Comparison of ENCODE assay signal across 8 cellular contexts in the genomic region with DNA sequence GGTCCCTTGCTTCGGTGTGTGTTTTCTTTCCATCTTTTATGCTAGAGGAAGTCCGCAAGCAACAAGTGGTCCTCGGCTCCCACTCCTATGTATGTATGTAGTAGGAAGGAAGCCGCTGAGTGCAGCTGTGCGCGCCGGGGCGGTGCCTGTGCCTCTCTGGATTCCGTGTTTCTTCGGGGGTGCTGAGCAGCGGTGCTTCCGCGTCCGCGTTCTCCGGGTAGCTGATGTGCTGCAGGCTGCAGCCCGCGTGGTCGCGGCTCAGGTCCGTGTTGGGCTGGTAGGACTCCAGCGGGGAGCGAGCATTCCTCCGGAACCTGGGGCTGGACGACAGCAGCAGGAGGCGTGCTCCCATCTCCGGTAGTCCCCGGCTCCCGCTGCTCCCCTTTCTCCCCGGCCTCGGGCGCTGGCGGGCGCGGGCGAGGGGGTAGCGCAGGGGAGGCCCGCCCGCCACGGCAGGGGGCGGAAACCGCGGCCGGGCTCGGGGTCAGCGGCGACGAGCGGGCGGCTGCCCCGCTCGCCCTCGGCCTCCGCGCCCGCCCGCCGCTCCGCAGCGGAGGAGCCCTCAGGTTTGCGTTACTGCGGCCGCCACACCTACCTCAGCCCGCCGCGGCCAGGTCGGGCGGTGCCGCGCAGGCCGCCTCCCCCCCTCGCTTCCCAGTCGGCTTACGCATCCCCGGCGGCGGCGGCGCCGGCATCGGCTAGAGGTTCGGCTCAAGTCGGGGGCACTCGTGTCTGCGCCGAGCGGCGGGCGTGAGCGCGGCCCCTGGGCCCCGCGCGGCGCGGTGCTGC. TPM values are rescaled to one million over a fixed set of nuclear protein-coding genes. Genes with fewer than 3 reads are reported as not detected.
A peak's percentile ranks its signal among the peaks of the same experiment; 100 is the strongest.
DNase-seq lines count a peak whose midpoint lies in the region; ATAC-seq and TF ChIP-seq lines count a peak whose summit lies in the region.

No MANE protein-coding gene starts in this region.

- H3K4me3 ChIP-seq in SJSA1 (peak overlapping the region; percentile 86), upper lobe of left lung (peak overlapping the region; percentile 51 to 97 (median 84))

- TF ChIP-seq POLR2A in upper lobe of left lung (IDR thresholded peaks at IDR 0.05) = no peak

- peak in 4 of 6 experiments; percentile 7 to 48 (median 26) for TF ChIP-seq CTCF in upper lobe of left lung (IDR thresholded peaks at IDR 0.05)

- peak; percentile 66 for DNase-seq in EL
- peak; percentile 43 for DNase-seq in HuH-7 (ENCODE audit: low spot score)
- DNase-seq in SJSA1 (ENCODE audit: low read depth in 1 of 2, low spot score in 2 of 2) = peak; percentile 65 to 89
- DNase-seq in activated naive CD4-positive, alpha-beta T cell treated with anti-CD3 and anti-CD28 coated beads, Interleukin-2, amount 50 U/mL, for 16 hours = peak; percentile 66
- DNase-seq in cardiac septum (ENCODE audit: low spot score) = peak; percentile 83
- DNase-seq in posterior cingulate gyrus = peak; percentile 23 to 93 (median 53)
- DNase-seq in upper lobe of left lung = peak; percentile 70 to 92

- peaks cover 23% of the 10 kb centered on the region for H3K4me1 ChIP-seq in SJSA1 (replicated peaks)
- peaks cover 19 to 34% (median 25%) of the 10 kb centered on the region in 4 donors for H3K4me1 ChIP-seq in upper lobe of left lung

- H3K36me3 ChIP-seq in SJSA1 (peaks cover 28% of the 10 kb centered on the region), upper lobe of left lung (no peaks in the 10 kb centered on the region)

- H3K9me3 ChIP-seq in SJSA1 (replicated peaks) (peaks cover 5% of the 10 kb centered on the region; the same call in 1 of the 2 replicates), upper lobe of left lung (no peaks in the 10 kb centered on the region)

- ATAC-seq in GM21529 (IDR thresholded peaks at IDR 0.05; ENCODE audit: unreplicated experiment) = peak; percentile 53
- ATAC-seq in upper lobe of left lung (ENCODE audit: low FRiP score in 2 of 2) = peak; percentile 42 to 66

- WGBS in upper lobe of left lung, 2 donors = 1 to 2% methylated on average over 9 to 33 of the region's 96 CpGs

- TF ChIP-seq EP300 in upper lobe of left lung (IDR thresholded peaks at IDR 0.05) = no peak

- intact Hi-C loops in cardiac septum (cut with DNase I) (no loop called here), posterior cingulate gyrus (cut with DNase I) (loop anchor here (5.0 kb wide), 1 partner anchor 129 kb away; a partner anchor contains a TSS)

- H3K27ac ChIP-seq in SJSA1 (peak overlapping the region; percentile 65), upper lobe of left lung (peak overlapping the region; percentile 77 to 98 (median 86))

- H3K27me3 ChIP-seq in SJSA1 (replicated peaks) = no peaks in the 10 kb centered on the region
- no peaks in the 10 kb centered on the region for H3K27me3 ChIP-seq in upper lobe of left lung

RNA-seq across cellular contexts. Expression of a gene that starts 0.5 kb away (rescaled TPM):
- total RNA-seq in SJSA1 (2014; rRNA removed; shearing (Covaris generic)) = 1.6 TPM in 1 of 2 replicates, not detected in the other
- total RNA-seq in cardiac septum (0.83 TPM), upper lobe of left lung (1 to 10 TPM in 4 of 6 donors, under 1 TPM in 2; 0.76 to 4.2 (median 1.6) TPM)

RNA-seq across cellular contexts. Expression of a gene that starts 0.7 kb away (rescaled TPM):
- total RNA-seq in SJSA1 (2014; rRNA removed; shearing (Covaris generic)) = 2.0 and 2.4 TPM in 2 replicates
- total RNA-seq in cardiac septum (2.2 TPM), upper lobe of left lung (10 to 100 TPM in 3 of 6 donors, 1 to 10 TPM in 3; 4.3 to 23.8 (median 9.2) TPM)

Comparison
In these comparisons a context has a peak if more than half of its experiments do, and no peak if none do; other contexts are left out.
1. Peak in every context shown above with its lines: DNase-seq, ATAC-seq, H3K4me3 ChIP-seq and H3K27ac ChIP-seq.